In the genomic region with DNA sequence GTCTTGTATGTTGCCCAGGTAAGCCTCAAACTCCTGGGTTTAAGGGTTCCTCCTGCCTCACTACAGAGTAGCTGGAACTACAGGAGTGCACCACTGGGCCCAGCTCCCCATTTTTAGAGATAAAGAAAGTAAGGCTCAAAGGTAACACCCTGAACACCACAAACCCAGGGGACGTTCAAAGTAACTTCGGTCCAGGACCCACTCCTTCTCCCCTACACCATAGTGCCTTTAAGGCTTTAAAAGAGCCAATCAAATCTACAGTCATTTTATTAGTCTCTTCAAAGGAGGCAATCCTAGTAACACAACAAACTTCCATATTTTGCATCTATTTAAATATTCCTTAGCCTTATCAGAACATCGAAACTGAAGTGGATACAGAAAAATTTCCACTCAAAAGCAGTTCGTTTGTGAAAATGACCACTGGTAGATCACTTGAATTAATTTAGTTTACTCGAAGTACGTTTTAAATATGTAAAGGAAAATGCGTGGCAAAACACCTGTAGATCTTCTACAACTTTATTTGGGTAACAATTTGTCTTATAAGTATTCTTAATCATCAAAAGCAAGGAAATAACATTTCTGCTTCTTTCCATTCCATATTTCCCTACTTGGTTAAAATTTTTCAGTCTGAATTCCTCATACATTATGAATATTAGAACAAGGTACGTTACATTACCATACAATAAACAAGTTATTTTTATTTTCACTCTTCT, we compare ENCODE assay signal across 8 cellular contexts. TPM values are rescaled to one million over a fixed set of nuclear protein-coding genes. Genes with fewer than 3 reads are reported as not detected.
DNase-seq lines count a peak whose midpoint lies in the region; ATAC-seq and TF ChIP-seq lines count a peak whose summit lies in the region.

No MANE protein-coding gene starts in this region.

- H2AK5ac ChIP-seq in neuronal stem cell (ENCODE audit: low read depth, low read length): no peak overlapping the region

- H3K9ac ChIP-seq in endodermal cell (ENCODE audit: extremely low read depth, low read length, poor library complexity, severe bottlenecking): peak overlapping the region; percentile 75
- no peak overlapping the region for H3K9ac ChIP-seq in neuronal stem cell (ENCODE audit: low read depth, low read length, poor library complexity)

- TF ChIP-seq CTCF in RWPE2 (IDR thresholded peaks at IDR 0.05; ENCODE audit: poor library complexity, severe bottlenecking) (no peak), endodermal cell (conservative IDR thresholded peaks at IDR 0.05) (no peak)

- no peak overlapping the region for H2BK15ac ChIP-seq in neuronal stem cell (ENCODE audit: low read length)

- peak overlapping the region; percentile 93 for H3K27ac Mint-ChIP-seq in endodermal cell

- H4K91ac ChIP-seq in neuronal stem cell (ENCODE audit: low read depth, low read length, poor library complexity): no peak overlapping the region

- no peak overlapping the region for H3K4me2 ChIP-seq in neuronal stem cell (ENCODE audit: insufficient read depth, low read length, poor library complexity, severe bottlenecking)

- H3K14ac ChIP-seq in neuronal stem cell (ENCODE audit: low read length): no peak overlapping the region

- H3K4me1 ChIP-seq in RWPE2 (ENCODE audit: insufficient read depth, poor library complexity, severe bottlenecking) (peaks cover 6% of the 10 kb centered on the region), endodermal cell (ENCODE audit: control insufficient read depth, insufficient read depth, low read length) (peaks cover 8% of the 10 kb centered on the region), neuronal stem cell (ENCODE audit: control insufficient read depth in 2 of 2, insufficient read depth in 1 of 2, low read depth in 1 of 2, low read length in 2 of 2) (peaks cover 14 to 16% of the 10 kb centered on the region in 2 donors)

- H3K9me3 Mint-ChIP-seq in endodermal cell: no peaks in the 10 kb centered on the region

- H3K36me3 Mint-ChIP-seq in endodermal cell (ENCODE audit: low read depth): peaks cover 2% of the 10 kb centered on the region

- no peak overlapping the region for H2BK5ac ChIP-seq in neuronal stem cell (ENCODE audit: low read length)

- H3K36me3 ChIP-seq in RWPE2 (ENCODE audit: low read depth): no peaks in the 10 kb centered on the region
- H3K36me3 ChIP-seq in endodermal cell (ENCODE audit: control insufficient read depth, insufficient read depth, low read length): no peaks in the 10 kb centered on the region
- peaks cover 0 to 1% of the 10 kb centered on the region in 2 donors for H3K36me3 ChIP-seq in neuronal stem cell (replicated peaks in 1 of 2; ENCODE audit: control insufficient read depth in 2 of 2, insufficient read depth in 2 of 2, low read length in 2 of 2)

- no peaks in the 10 kb centered on the region for H3K27me3 Mint-ChIP-seq in endodermal cell (ENCODE audit: insufficient read depth)

- H3K4me3 ChIP-seq in RWPE2 (ENCODE audit: severe bottlenecking): peak overlapping the region; percentile 87
- peak overlapping the region; percentile 90 for H3K4me3 ChIP-seq in endodermal cell (ENCODE audit: low read length)
- peak overlapping the region in 1 of 2 donors; percentile 46 for H3K4me3 ChIP-seq in neuronal stem cell (ENCODE audit: low read length in 2 of 2)

- peaks cover 4% of the 10 kb centered on the region for H3K79me1 ChIP-seq in neuronal stem cell (ENCODE audit: low read depth, low read length)

- H3K9me3 ChIP-seq in RWPE2 (ENCODE audit: severe bottlenecking): no peaks in the 10 kb centered on the region
- H3K9me3 ChIP-seq in endodermal cell (ENCODE audit: control insufficient read depth, low read length): no peaks in the 10 kb centered on the region
- no peaks in the 10 kb centered on the region for H3K9me3 ChIP-seq in neuronal stem cell (replicated peaks in 1 of 2; ENCODE audit: control insufficient read depth in 2 of 2, insufficient read depth in 1 of 2, low read depth in 1 of 2, low read length in 2 of 2)

- no peak overlapping the region for H3K18ac ChIP-seq in neuronal stem cell (ENCODE audit: low read length)

- H2BK12ac ChIP-seq in neuronal stem cell (ENCODE audit: low read length): no peak overlapping the region

- no peak overlapping the region for H4K8ac ChIP-seq in neuronal stem cell (ENCODE audit: low read depth, low read length)

- H3K4me3 Mint-ChIP-seq in endodermal cell: peak overlapping the region; percentile 72

- WGBS in endodermal cell (ENCODE audit: insufficient coverage in 1 of 2, insufficient read length in 1 of 2), 2 experiments: 40 to 43% methylated on average over 2 to 8 of the region's 8 CpGs
- no CpG with 5 or more reads among the region's 8 CpGs for WGBS in neuronal stem cell (ENCODE audit: extremely low coverage in 2 of 2, insufficient read length in 2 of 2, insufficient replicate concordance in 1 of 2), 2 donors

- DNase-seq in NCI-H2107 treated with DMSO at 0.1 percent for 48 hours (lab: John Stamatoyannopoulos, UW; ENCODE audit: unreplicated experiment) (peak; percentile 49), NCI-H2107 (lab: John Stamatoyannopoulos, UW) (no peak), RWPE2 (ENCODE audit: low spot score) (no peak), endodermal cell (no peak), neuronal stem cell (ENCODE audit: low spot score) (no peak), NCI-H1105 (lab: John Stamatoyannopoulos, UW) (no peak)
- no peak for DNase-seq in NK-92 treated with Interleukin-12 subunit alpha and Interleukin-12 subunit beta, amount 100 ng/mL, for 24 hours (lab: John Stamatoyannopoulos, UW)

- H3K23ac ChIP-seq in neuronal stem cell (ENCODE audit: low read depth, low read length, poor library complexity): no peak overlapping the region

- H3K4me1 Mint-ChIP-seq in endodermal cell: peaks cover 47% of the 10 kb centered on the region

- ATAC-seq in RWPE2 (ENCODE audit: low read depth) (no peak), HG02642 (IDR thresholded peaks at IDR 0.05; ENCODE audit: poor library complexity, unreplicated experiment) (no peak)

- H3K27ac ChIP-seq in RWPE2 (ENCODE audit: poor library complexity, severe bottlenecking) (peak overlapping the region; percentile 85), endodermal cell (ENCODE audit: low read depth, low read length) (peak overlapping the region; percentile 99), neuronal stem cell (replicated peaks; ENCODE audit: low read length) (no peak overlapping the region)

- H2AFZ ChIP-seq in neuronal stem cell (ENCODE audit: low read length): peak overlapping the region; percentile 95

- H3K4ac ChIP-seq in neuronal stem cell (ENCODE audit: low read length): no peak overlapping the region

- no peak overlapping the region for H2BK120ac ChIP-seq in neuronal stem cell (ENCODE audit: low read depth, low read length)

- H3K27me3 ChIP-seq in RWPE2 (ENCODE audit: insufficient read depth, poor library complexity, severe bottlenecking) (no peaks in the 10 kb centered on the region), endodermal cell (ENCODE audit: control insufficient read depth, insufficient read depth, low read length, poor library complexity, severe bottlenecking) (no peaks in the 10 kb centered on the region), neuronal stem cell (ENCODE audit: control insufficient read depth in 3 of 3, insufficient read depth in 3 of 3, low read depth in 1 of 3, low read length in 3 of 3) (no peaks in the 10 kb centered on the region)

RNA-seq across cellular contexts. Expression of a gene that starts 1.8 kb away (rescaled TPM):
- total RNA-seq in endodermal cell: 10 to 100 TPM; 26.8 to 29.8 TPM
- 20.2 TPM for polyA plus RNA-seq in endodermal cell (2013, experiment 1 of 2)
- polyA plus RNA-seq in endodermal cell (2013, experiment 2 of 2): 22.0 TPM
- 9.2 TPM for polyA plus RNA-seq in neuronal stem cell (2013, experiment 1 of 2)
- polyA plus RNA-seq in neuronal stem cell (2013, experiment 2 of 2): 10.0 TPM
